Comparison of ENCODE assay signal across 8 cellular contexts in the genomic region with DNA sequence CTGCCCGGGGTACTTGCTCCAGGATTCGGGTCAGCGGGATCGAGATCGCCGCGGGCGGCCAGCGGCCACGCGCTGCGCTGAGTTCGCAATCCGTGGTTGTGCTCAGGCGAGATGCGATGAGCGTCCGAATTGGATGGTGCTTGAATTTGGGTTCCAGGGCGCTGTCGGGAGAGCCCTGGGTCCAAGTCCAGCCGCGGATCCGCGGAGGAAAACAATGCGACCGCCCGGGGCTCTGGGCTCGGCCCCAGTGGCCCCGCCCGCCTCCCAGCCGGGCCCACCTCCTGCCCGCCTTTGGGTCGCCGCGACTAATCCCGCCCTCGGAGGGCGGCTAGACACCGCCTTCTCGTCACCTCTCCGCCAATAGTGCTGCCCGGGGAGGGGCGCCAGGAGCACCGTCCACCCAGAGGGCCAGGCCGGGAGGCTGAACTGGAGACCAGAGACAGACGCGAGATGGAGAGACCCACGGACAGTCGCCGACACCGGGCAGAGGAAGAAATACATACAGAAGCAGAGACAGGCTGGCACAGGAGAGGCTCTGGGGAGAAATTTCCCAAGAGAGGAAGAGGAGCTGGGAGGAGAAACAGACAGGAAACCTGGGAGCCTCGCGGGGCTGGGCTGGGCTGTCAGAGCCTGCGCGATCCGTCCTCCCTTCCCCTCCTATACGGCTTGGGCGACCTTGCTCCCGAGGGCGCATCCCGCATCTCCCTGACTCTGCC. TPM values are rescaled to one million over a fixed set of nuclear protein-coding genes. Genes with fewer than 3 reads are reported as not detected.
A peak's percentile ranks its signal among the peaks of the same experiment; 100 is the strongest.
DNase-seq lines count a peak whose midpoint lies in the region; ATAC-seq, FAIRE-seq and TF ChIP-seq lines count a peak whose summit lies in the region.

A gene with protein sequence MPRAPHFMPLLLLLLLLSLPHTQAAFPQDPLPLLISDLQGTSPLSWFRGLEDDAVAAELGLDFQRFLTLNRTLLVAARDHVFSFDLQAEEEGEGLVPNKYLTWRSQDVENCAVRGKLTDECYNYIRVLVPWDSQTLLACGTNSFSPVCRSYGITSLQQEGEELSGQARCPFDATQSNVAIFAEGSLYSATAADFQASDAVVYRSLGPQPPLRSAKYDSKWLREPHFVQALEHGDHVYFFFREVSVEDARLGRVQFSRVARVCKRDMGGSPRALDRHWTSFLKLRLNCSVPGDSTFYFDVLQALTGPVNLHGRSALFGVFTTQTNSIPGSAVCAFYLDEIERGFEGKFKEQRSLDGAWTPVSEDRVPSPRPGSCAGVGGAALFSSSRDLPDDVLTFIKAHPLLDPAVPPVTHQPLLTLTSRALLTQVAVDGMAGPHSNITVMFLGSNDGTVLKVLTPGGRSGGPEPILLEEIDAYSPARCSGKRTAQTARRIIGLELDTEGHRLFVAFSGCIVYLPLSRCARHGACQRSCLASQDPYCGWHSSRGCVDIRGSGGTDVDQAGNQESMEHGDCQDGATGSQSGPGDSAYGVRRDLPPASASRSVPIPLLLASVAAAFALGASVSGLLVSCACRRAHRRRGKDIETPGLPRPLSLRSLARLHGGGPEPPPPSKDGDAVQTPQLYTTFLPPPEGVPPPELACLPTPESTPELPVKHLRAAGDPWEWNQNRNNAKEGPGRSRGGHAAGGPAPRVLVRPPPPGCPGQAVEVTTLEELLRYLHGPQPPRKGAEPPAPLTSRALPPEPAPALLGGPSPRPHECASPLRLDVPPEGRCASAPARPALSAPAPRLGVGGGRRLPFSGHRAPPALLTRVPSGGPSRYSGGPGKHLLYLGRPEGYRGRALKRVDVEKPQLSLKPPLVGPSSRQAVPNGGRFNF (minus strand): TSS at position 216 of the 716 bp plus-strand sequence. CDS start 4,010 bp downstream, outside the sequence.

- no peaks in the 10 kb centered on the region for H3K79me2 ChIP-seq in SU-DHL-6 (ENCODE audit: insufficient read depth, low read length)

- no peaks in the 10 kb centered on the region for H3K36me3 ChIP-seq in SU-DHL-6 (ENCODE audit: low read length)
- no peaks in the 10 kb centered on the region for H3K36me3 ChIP-seq in pancreas
- no peaks in the 10 kb centered on the region for H3K36me3 ChIP-seq in thyroid gland

- H3K27ac Mint-ChIP-seq in activated naive CD8-positive, alpha-beta T cell treated with anti-CD3 and anti-CD28 coated beads, Interleukin-2, amount 50 U/mL, for 24 hours = peak within 1 kb of the TSS; percentile 69

- intact Hi-C loops in Right ventricle myocardium inferior (cut with DNase I) = loop anchor here (1.0 to 10.0 kb wide), 3 partner anchors 19 to 272 kb away; a partner anchor contains a TSS
- intact Hi-C loops in pancreas (cut with DNase I) = no loop called here
- intact Hi-C loops in thyroid gland (cut with DNase I) = no loop called here

- peak within 1 kb of the TSS; percentile 90 for H3K4me2 ChIP-seq in SU-DHL-6 (ENCODE audit: low read depth, low read length, poor library complexity, severe bottlenecking)

- H3K9me3 ChIP-seq in SU-DHL-6 (ENCODE audit: insufficient read depth, low read length) = no peaks in the 10 kb centered on the region
- H3K9me3 ChIP-seq in pancreas = no peaks in the 10 kb centered on the region
- H3K9me3 ChIP-seq in thyroid gland = no peaks in the 10 kb centered on the region

- ATAC-seq in HG02763 (IDR thresholded peaks at IDR 0.05; ENCODE audit: unreplicated experiment) = peak; percentile 99
- ATAC-seq in activated naive CD8-positive, alpha-beta T cell treated with anti-CD3 and anti-CD28 coated beads, Interleukin-2, amount 50 U/mL, for 24 hours = peak; percentile 100
- peak; percentile 97 for ATAC-seq in Right ventricle myocardium inferior
- peak; percentile 99 to 100 (median 99) for ATAC-seq in pancreas

- no peaks in the 10 kb centered on the region for H3F3A ChIP-seq in SU-DHL-6 (ENCODE audit: insufficient read depth)

- no peaks in the 10 kb centered on the region for H3K36me3 Mint-ChIP-seq in activated naive CD8-positive, alpha-beta T cell treated with anti-CD3 and anti-CD28 coated beads, Interleukin-2, amount 50 U/mL, for 24 hours (ENCODE audit: low read depth)

- H3K27ac ChIP-seq in SU-DHL-6 (ENCODE audit: low read depth, low read length) = no peak within 1 kb of the TSS
- H3K27ac ChIP-seq in pancreas = no peak within 1 kb of the TSS
- H3K27ac ChIP-seq in thyroid gland = peak within 1 kb of the TSS in 2 of 3 donors; percentile 41 to 48

- H3K4me3 ChIP-seq in GM12864 (ENCODE audit: low read depth, low read length) = peak within 1 kb of the TSS; percentile 65
- H3K4me3 ChIP-seq in SU-DHL-6 (ENCODE audit: insufficient read depth, low read length, poor library complexity, severe bottlenecking) = peak within 1 kb of the TSS; percentile 81
- peak within 1 kb of the TSS; percentile 35 to 88 (median 58) for H3K4me3 ChIP-seq in pancreas
- H3K4me3 ChIP-seq in thyroid gland (replicated peaks in 1 of 3) = peak within 1 kb of the TSS; percentile 29 to 74 (median 54)

- H3K4me1 ChIP-seq in pancreas (peaks cover 0 to 6% (median 0%) of the 10 kb centered on the region in 3 donors), thyroid gland (peaks cover 20 to 25% of the 10 kb centered on the region in 2 donors)

- H3K27me3 ChIP-seq in SU-DHL-6 (ENCODE audit: low read length) (no peaks in the 10 kb centered on the region), pancreas (no peaks in the 10 kb centered on the region), thyroid gland (no peaks in the 10 kb centered on the region)

- peaks cover 3% of the 10 kb centered on the region for H3K27me3 Mint-ChIP-seq in activated naive CD8-positive, alpha-beta T cell treated with anti-CD3 and anti-CD28 coated beads, Interleukin-2, amount 50 U/mL, for 24 hours

- no peak for TF ChIP-seq CTCF in GM12864 (IDR thresholded peaks at IDR 0.05; ENCODE audit: low read depth, low read length, missing control alignments)
- no peak for TF ChIP-seq CTCF in SU-DHL-6 (IDR thresholded peaks at IDR 0.05; ENCODE audit: insufficient read depth, low read length, poor library complexity, severe bottlenecking)
- no peak for TF ChIP-seq CTCF in pancreas (IDR thresholded peaks at IDR 0.05)
- TF ChIP-seq CTCF in thyroid gland (IDR thresholded peaks at IDR 0.05) = no peak

- H3K9me2 ChIP-seq in SU-DHL-6 (replicated peaks; ENCODE audit: insufficient read depth, low read length) = no peaks in the 10 kb centered on the region

- peaks cover 16% of the 10 kb centered on the region for H3K4me1 Mint-ChIP-seq in activated naive CD8-positive, alpha-beta T cell treated with anti-CD3 and anti-CD28 coated beads, Interleukin-2, amount 50 U/mL, for 24 hours

- peak in 1 of 2 donors; percentile 82 for TF ChIP-seq POLR2A in thyroid gland (IDR thresholded peaks at IDR 0.05)

- peak within 1 kb of the TSS; percentile 95 for H2AFZ ChIP-seq in SU-DHL-6 (ENCODE audit: low read depth, low read length, severe bottlenecking)

- peak within 1 kb of the TSS; percentile 41 for H3K9ac ChIP-seq in SU-DHL-6 (ENCODE audit: low read length)

- WGBS in pancreas, 2 donors = 0% methylated on average over 56 to 61 of the region's 61 CpGs
- WGBS in thyroid gland, 2 donors = 1 to 2% methylated on average over 20 to 32 of the region's 61 CpGs

- H4K20me1 ChIP-seq in SU-DHL-6 (ENCODE audit: low read depth, low read length) = no peaks in the 10 kb centered on the region

- FAIRE-seq in pancreas (lab: Jason Lieb, UNC) = no peak

- peak within 1 kb of the TSS; percentile 85 for H3K4me3 Mint-ChIP-seq in activated naive CD8-positive, alpha-beta T cell treated with anti-CD3 and anti-CD28 coated beads, Interleukin-2, amount 50 U/mL, for 24 hours

- DNase-seq in GM12864 (ENCODE audit: low read depth) (peak; percentile 36), NCI-H128 (lab: John Stamatoyannopoulos, UW; ENCODE audit: unreplicated experiment) (peak; percentile 75), Right ventricle myocardium inferior (ENCODE audit: missing footprints) (peak; percentile 98), pancreas (peak; percentile 93 to 98 (median 94)), thyroid gland (peak; percentile 93 to 95)
- DNase-seq in activated naive CD8-positive, alpha-beta T cell treated with anti-CD3 and anti-CD28 coated beads, Interleukin-2, amount 50 U/mL, for 24 hours = peak; percentile 89

- no peaks in the 10 kb centered on the region for H3K9me3 Mint-ChIP-seq in activated naive CD8-positive, alpha-beta T cell treated with anti-CD3 and anti-CD28 coated beads, Interleukin-2, amount 50 U/mL, for 24 hours

RNA-seq across cellular contexts. Expression of the gene that starts here (rescaled TPM):
- 57.6 TPM for total RNA-seq in Right ventricle myocardium inferior
- 1 to 10 TPM in 5 of 6 donors, under 1 TPM in 1; 0.47 to 4.3 (median 1.9) TPM for total RNA-seq in pancreas
- 10 to 100 TPM; 18.0 to 24.1 TPM for polyA plus RNA-seq in pancreas
- 1 to 10 TPM; 2.5 to 5.9 (median 3.4) TPM for total RNA-seq in thyroid gland

Comparison
In these comparisons a context has a peak if more than half of its experiments do, and no peak if none do; other contexts are left out.
1. DNase-seq: peak in every context shown above with its lines; median percentile 98 in Right ventricle myocardium inferior; 94 in pancreas; 94 in thyroid gland; 89 in activated naive CD8-positive, alpha-beta T cell treated with anti-CD3 and anti-CD28 coated beads, Interleukin-2, amount 50 U/mL, for 24 hours; 75 in NCI-H128; 36 in GM12864.
2. H3K27ac ChIP-seq: peak in thyroid gland (2 of 3); none in SU-DHL-6 (single experiment) and pancreas (0 of 4).
3. Peak in every context shown above with its lines, with median percentiles within 50 percentile points of each other: H3K4me3 ChIP-seq and ATAC-seq.